25 cellular contexts compared by ENCODE assay signal in genomic region chr5:73969195-73970059, GRCh38.
DNase-seq lines count a peak whose midpoint lies in the region; ATAC-seq and TF ChIP-seq lines count a peak whose summit lies in the region.
"Had no signal": no experiment of that assay in that cellular context is flagged by ENCODE, and none has a peak within 500 bp of the region (broad histone marks: within the 10 kb centered on the region; RNA-seq: fewer than 3 reads in every experiment).

No MANE protein-coding gene starts in this region.

- H3K4me1 Mint-ChIP-seq in GM23338 = no peaks in the 10 kb centered on the region
- H3K4me1 Mint-ChIP-seq in glutamatergic neuron (ENCODE audit: low read depth, unreplicated experiment) = peaks cover 11% of the 10 kb centered on the region

- H3K27me3 ChIP-seq in GM23338 (ENCODE audit: insufficient read depth) = no peaks in the 10 kb centered on the region
- H3K27me3 ChIP-seq: Peyer's patch, spleen, tibial nerve had no signal

- no peak overlapping the region for H3K4me3 Mint-ChIP-seq in GM23338
- H3K4me3 Mint-ChIP-seq in glutamatergic neuron (ENCODE audit: unreplicated experiment) = no peak overlapping the region
- H3K4me3 Mint-ChIP-seq: activated CD8-positive, alpha-beta T cell treated with anti-CD3 and anti-CD28 coated beads, Interleukin-2, amount 10 ng/mL, durations not matched to agents 7 days and 5 days had no signal

- H3K79me2 ChIP-seq in GM23338 (replicated peaks; ENCODE audit: insufficient read depth) = no peaks in the 10 kb centered on the region

- no peaks in the 10 kb centered on the region for H3K36me3 Mint-ChIP-seq in GM23338 (ENCODE audit: low read depth)
- H3K36me3 Mint-ChIP-seq in glutamatergic neuron (ENCODE audit: unreplicated experiment) = no peaks in the 10 kb centered on the region
- H3K36me3 Mint-ChIP-seq: activated naive CD4-positive, alpha-beta T cell treated with anti-CD3 and anti-CD28 coated beads, Interleukin-2, amount 50 U/mL, for 72 hours had no signal

- H3K9me3 Mint-ChIP-seq in GM23338 = no peaks in the 10 kb centered on the region; the same call in 2 of the 3 replicates
- H3K9me3 Mint-ChIP-seq in glutamatergic neuron (ENCODE audit: unreplicated experiment) = no peaks in the 10 kb centered on the region

- H3K4me1 ChIP-seq in GM23338 (ENCODE audit: insufficient read depth) = 0 out of 2 replicates have a peak, but pooled peaks cover 8% of the 10 kb centered on the region
- H3K4me1 ChIP-seq: Peyer's patch, spleen had no signal

- H4K20me1 ChIP-seq in GM23338 (replicated peaks; ENCODE audit: insufficient read depth) = no peaks in the 10 kb centered on the region

- H3K27me3 Mint-ChIP-seq in GM23338 (ENCODE audit: insufficient read depth, low read depth, poor library complexity) (no peaks in the 10 kb centered on the region), glutamatergic neuron (ENCODE audit: unreplicated experiment) (no peaks in the 10 kb centered on the region)

- no peak for ATAC-seq in GM23338
- ATAC-seq: activated CD8-positive, alpha-beta T cell treated with anti-CD3 and anti-CD28 coated beads, Interleukin-2, amount 10 ng/mL, durations not matched to agents 7 days and 5 days; activated naive CD4-positive, alpha-beta T cell treated with anti-CD3 and anti-CD28 coated beads, Interleukin-2, amount 50 U/mL, for 72 hours; esophagus mucosa; HCT116; HepG2 had no signal

- H3K4me2 ChIP-seq in GM23338 = no peak overlapping the region

- DNase-seq in GM23338 (ENCODE audit: low spot score) (no peak), OCI-M2 (lab: John Stamatoyannopoulos, UW; ENCODE audit: unreplicated experiment) (peak; percentile 19), glutamatergic neuron (peak; percentile 16), putamen (ENCODE audit: low spot score) (peak; percentile 40), islet precursor cell (no peak), Ammon's horn (ENCODE audit: low spot score) (no peak), cardiac septum (ENCODE audit: low spot score) (no peak)
- DNase-seq: activated CD8-positive, alpha-beta T cell treated with anti-CD3 and anti-CD28 coated beads, Interleukin-2, amount 10 ng/mL, durations not matched to agents 7 days and 5 days; aorta; Calu3; central memory CD4-positive, alpha-beta T cell; Karpas-422; MV-4-11; NCI-H1694 treated with DMSO at 0.1 percent for 48 hours; NCI-H524 treated with DMSO at 0.1 percent for 48 hours; Peyer's patch; SIG-M5; spleen; T-helper 1 cell had no signal

- intact Hi-C loops in cardiac septum (cut with DNase I) = no loop called here

- H2AFZ ChIP-seq in GM23338 = 0 out of 2 replicates have a peak overlapping the region, but pooled peaks have one; percentile 9

- H3F3A ChIP-seq in GM23338 (replicated peaks; ENCODE audit: low read depth) = no peaks in the 10 kb centered on the region

- no peak overlapping the region for H3K4me3 ChIP-seq in GM23338
- H3K4me3 ChIP-seq: Peyer's patch, spleen, tibial nerve had no signal

- no peak overlapping the region for H3K27ac ChIP-seq in GM23338 (ENCODE audit: low read depth)
- H3K27ac ChIP-seq: C4-2B, Peyer's patch, spleen, tibial nerve had no signal

- peaks cover 10% of the 10 kb centered on the region; the same call in 1 of the 2 replicates for H3K9me2 ChIP-seq in GM23338 (ENCODE audit: insufficient read depth)

- H3K27ac Mint-ChIP-seq in GM23338 (no peak overlapping the region), glutamatergic neuron (ENCODE audit: unreplicated experiment) (no peak overlapping the region)
- H3K27ac Mint-ChIP-seq: activated CD8-positive, alpha-beta T cell treated with anti-CD3 and anti-CD28 coated beads, Interleukin-2, amount 10 ng/mL, durations not matched to agents 7 days and 5 days; activated naive CD4-positive, alpha-beta T cell treated with anti-CD3 and anti-CD28 coated beads, Interleukin-2, amount 50 U/mL, for 72 hours had no signal

- TF ChIP-seq CTCF in GM23338 (conservative IDR thresholded peaks at IDR 0.05; ENCODE audit: low read depth in 2 of 2) (no peak), glutamatergic neuron (IDR thresholded peaks at IDR 0.05; ENCODE audit: partially characterized antibody, unreplicated experiment) (no peak)

- no peaks in the 10 kb centered on the region for H3K36me3 ChIP-seq in GM23338 (ENCODE audit: insufficient read depth)
- H3K36me3 ChIP-seq: Peyer's patch, spleen, tibial nerve had no signal

TF ChIP-seq in GM23338, 12 proteins besides CTCF, POLR2A, EP300 and RAD21:
- TF ChIP-seq CREB1 (CRISPR knock-in tag; IDR thresholded peaks at IDR 0.05; ENCODE audit: low read depth) = no peak
- no peak for TF ChIP-seq POLR2AphosphoS5 (IDR thresholded peaks at IDR 0.05; ENCODE audit: low read depth)
- TF ChIP-seq EZH2phosphoT487 (IDR thresholded peaks at IDR 0.05; ENCODE audit: unreplicated experiment) = no peak
- TF ChIP-seq ZNF114 (CRISPR knock-in tag; IDR thresholded peaks at IDR 0.05) = no peak
- TF ChIP-seq EZH2 (IDR thresholded peaks at IDR 0.05; ENCODE audit: low read depth, unreplicated experiment) = no peak
- no peak for TF ChIP-seq JUNB (IDR thresholded peaks at IDR 0.05; ENCODE audit: unreplicated experiment)

Comparison
In these comparisons a context has a peak if more than half of its experiments do, and no peak if none do; other contexts are left out.
1. DNase-seq: peak in OCI-M2 (single experiment), glutamatergic neuron (single experiment) and putamen (single experiment); none in GM23338 (single experiment), islet precursor cell (single experiment), Ammon's horn (single experiment) and cardiac septum (single experiment).